Comparison of ENCODE assay signal across 9 cellular contexts in the genomic region with DNA sequence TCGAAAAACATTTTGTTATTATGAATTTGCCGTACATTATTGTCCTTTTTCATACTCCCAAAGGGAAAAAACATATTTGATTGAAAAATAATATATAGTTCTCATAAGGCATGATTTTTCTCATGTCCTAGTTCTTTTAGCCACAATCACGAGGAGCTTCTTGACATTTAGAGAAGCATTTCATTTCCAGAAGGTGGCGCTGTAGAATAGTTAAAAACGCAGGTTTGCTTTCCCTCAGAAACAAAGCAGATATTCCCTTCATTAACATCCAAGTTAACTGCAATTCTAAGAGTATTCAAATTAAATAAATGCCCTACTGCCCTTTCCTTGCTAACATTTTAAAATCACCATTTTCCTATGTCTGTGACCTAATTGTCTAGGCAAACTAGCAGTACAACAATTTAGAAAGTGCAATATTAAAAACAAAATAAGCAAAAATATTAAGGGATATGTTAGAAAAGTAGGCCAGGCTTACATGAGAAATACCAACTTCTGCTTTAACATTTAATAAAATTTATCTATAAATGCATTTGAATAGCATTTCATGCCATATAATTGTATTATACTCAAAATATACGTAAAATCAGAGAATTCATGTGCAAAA. TPM values are rescaled to one million over a fixed set of nuclear protein-coding genes. Genes with fewer than 3 reads are reported as not detected.
DNase-seq lines count a peak whose midpoint lies in the region; ATAC-seq and TF ChIP-seq lines count a peak whose summit lies in the region.
"Had no signal": no experiment of that assay in that cellular context is flagged by ENCODE, and none has a peak within 500 bp of the region (broad histone marks: within the 10 kb centered on the region; RNA-seq: fewer than 3 reads in every experiment).

No MANE protein-coding gene starts in this region.

- H3K27ac ChIP-seq in HL-60 (replicated peaks) (no peak overlapping the region), aorta (ENCODE audit: low read depth in 1 of 2, low read length in 2 of 2) (no peak overlapping the region)

- peak; percentile 54 for TF ChIP-seq CTCF in HL-60 (IDR thresholded peaks at IDR 0.05; ENCODE audit: insufficient read depth, low read length)

- no peaks in the 10 kb centered on the region for H3K36me3 ChIP-seq in aorta (ENCODE audit: control insufficient read depth in 1 of 2, insufficient read depth in 2 of 2, low read length in 1 of 2)

- DNase-seq in D341Med (ENCODE audit: low spot score) (peak; percentile 38), HL-60 (ENCODE audit: low read depth in 1 of 2, low spot score in 1 of 2) (peak in 1 of 2 experiments; percentile 26), NCI-H748 treated with DMSO at 0.1 percent for 48 hours (lab: John Stamatoyannopoulos, UW) (peak; percentile 54), cerebellar cortex (ENCODE audit: low spot score) (peak; percentile 59), medulla oblongata (ENCODE audit: extremely low spot score) (peak; percentile 86), aorta (no peak)
- DNase-seq in central memory CD4-positive, alpha-beta T cell, result no peak

- H3K4me3 ChIP-seq in HL-60 (replicated peaks; ENCODE audit: insufficient read depth, low read length), result no peak overlapping the region
- no peak overlapping the region for H3K4me3 ChIP-seq in aorta (ENCODE audit: low read length in 2 of 2)

- no peaks in the 10 kb centered on the region for H3K4me1 ChIP-seq in aorta (ENCODE audit: control insufficient read depth in 1 of 2, insufficient read depth in 2 of 2, low read length in 2 of 2)

- intact Hi-C loops in aorta (cut with DNase I), result no loop called here

- no peak for ATAC-seq in aorta (ENCODE audit: low FRiP score)
- no peak for ATAC-seq in HG03097 (IDR thresholded peaks at IDR 0.05; ENCODE audit: low FRiP score, unreplicated experiment)

- no peaks in the 10 kb centered on the region for H3K9me3 ChIP-seq in aorta (ENCODE audit: control insufficient read depth, low read length)

- WGBS in aorta, 2 donors, result 19 to 20% methylated on average over 6 of the region's 6 CpGs

- H3K27me3 ChIP-seq in HL-60 (ENCODE audit: insufficient read depth, poor library complexity, severe bottlenecking) (no peaks in the 10 kb centered on the region), aorta (ENCODE audit: control insufficient read depth in 1 of 2, insufficient read depth in 2 of 2, low read length in 1 of 2) (no peaks in the 10 kb centered on the region)

RNA-seq across cellular contexts. Expression of a gene that starts 10.9 kb away (rescaled TPM):
- under 1 TPM in 1 of 2 donors, not detected in 1; 0.15 TPM for total RNA-seq in aorta
- under 1 TPM in 1 of 2 donors, not detected in 1; 0.63 TPM for polyA plus RNA-seq in aorta
- total RNA-seq: pulmonary artery endothelial cell had no signal

Comparison
In these comparisons a context has a peak if more than half of its experiments do, and no peak if none do; other contexts are left out.
1. DNase-seq: peak in D341Med (single experiment), NCI-H748 treated with DMSO at 0.1 percent for 48 hours (single experiment), cerebellar cortex (single experiment) and medulla oblongata (single experiment); none in central memory CD4-positive, alpha-beta T cell (single experiment) and aorta (0 of 2).